Comparison of ENCODE assay signal across 1 cellular context in the genomic region with DNA sequence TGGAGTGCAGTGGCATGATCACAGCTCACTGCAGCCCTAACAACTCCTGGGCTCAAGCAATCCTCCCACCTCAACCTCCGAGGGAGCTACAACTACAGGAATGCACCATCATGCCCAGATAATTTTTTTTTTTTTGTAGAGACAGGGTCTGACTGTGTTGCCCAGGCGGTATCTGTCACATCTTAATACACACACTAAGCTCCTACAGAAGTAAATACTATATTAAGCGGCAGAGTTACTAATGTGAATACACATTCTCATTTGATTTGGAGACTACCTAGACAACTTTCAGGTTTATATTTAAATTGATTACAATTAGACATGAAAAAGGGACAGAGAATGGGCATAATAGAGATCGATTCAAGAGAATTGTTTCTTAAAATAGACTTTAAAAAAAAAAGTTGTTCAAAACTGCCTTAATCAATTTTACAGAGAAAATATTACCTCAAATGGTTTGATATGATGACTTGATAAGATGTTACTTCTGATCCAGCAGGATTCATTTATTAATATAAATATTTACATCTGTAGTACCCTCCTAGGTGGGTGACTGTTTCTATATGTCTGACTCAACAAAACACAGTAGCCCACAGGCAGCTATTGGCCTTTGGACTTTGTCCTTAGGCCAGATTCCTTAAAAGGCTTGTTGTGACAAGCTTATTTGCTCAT.
TF ChIP-seq lines count a peak whose summit lies in the region.

No MANE protein-coding gene starts in this region.

TF ChIP-seq in GM23338, 12 proteins besides CTCF, POLR2A, EP300 and RAD21:
- TF ChIP-seq, protein P1, sequence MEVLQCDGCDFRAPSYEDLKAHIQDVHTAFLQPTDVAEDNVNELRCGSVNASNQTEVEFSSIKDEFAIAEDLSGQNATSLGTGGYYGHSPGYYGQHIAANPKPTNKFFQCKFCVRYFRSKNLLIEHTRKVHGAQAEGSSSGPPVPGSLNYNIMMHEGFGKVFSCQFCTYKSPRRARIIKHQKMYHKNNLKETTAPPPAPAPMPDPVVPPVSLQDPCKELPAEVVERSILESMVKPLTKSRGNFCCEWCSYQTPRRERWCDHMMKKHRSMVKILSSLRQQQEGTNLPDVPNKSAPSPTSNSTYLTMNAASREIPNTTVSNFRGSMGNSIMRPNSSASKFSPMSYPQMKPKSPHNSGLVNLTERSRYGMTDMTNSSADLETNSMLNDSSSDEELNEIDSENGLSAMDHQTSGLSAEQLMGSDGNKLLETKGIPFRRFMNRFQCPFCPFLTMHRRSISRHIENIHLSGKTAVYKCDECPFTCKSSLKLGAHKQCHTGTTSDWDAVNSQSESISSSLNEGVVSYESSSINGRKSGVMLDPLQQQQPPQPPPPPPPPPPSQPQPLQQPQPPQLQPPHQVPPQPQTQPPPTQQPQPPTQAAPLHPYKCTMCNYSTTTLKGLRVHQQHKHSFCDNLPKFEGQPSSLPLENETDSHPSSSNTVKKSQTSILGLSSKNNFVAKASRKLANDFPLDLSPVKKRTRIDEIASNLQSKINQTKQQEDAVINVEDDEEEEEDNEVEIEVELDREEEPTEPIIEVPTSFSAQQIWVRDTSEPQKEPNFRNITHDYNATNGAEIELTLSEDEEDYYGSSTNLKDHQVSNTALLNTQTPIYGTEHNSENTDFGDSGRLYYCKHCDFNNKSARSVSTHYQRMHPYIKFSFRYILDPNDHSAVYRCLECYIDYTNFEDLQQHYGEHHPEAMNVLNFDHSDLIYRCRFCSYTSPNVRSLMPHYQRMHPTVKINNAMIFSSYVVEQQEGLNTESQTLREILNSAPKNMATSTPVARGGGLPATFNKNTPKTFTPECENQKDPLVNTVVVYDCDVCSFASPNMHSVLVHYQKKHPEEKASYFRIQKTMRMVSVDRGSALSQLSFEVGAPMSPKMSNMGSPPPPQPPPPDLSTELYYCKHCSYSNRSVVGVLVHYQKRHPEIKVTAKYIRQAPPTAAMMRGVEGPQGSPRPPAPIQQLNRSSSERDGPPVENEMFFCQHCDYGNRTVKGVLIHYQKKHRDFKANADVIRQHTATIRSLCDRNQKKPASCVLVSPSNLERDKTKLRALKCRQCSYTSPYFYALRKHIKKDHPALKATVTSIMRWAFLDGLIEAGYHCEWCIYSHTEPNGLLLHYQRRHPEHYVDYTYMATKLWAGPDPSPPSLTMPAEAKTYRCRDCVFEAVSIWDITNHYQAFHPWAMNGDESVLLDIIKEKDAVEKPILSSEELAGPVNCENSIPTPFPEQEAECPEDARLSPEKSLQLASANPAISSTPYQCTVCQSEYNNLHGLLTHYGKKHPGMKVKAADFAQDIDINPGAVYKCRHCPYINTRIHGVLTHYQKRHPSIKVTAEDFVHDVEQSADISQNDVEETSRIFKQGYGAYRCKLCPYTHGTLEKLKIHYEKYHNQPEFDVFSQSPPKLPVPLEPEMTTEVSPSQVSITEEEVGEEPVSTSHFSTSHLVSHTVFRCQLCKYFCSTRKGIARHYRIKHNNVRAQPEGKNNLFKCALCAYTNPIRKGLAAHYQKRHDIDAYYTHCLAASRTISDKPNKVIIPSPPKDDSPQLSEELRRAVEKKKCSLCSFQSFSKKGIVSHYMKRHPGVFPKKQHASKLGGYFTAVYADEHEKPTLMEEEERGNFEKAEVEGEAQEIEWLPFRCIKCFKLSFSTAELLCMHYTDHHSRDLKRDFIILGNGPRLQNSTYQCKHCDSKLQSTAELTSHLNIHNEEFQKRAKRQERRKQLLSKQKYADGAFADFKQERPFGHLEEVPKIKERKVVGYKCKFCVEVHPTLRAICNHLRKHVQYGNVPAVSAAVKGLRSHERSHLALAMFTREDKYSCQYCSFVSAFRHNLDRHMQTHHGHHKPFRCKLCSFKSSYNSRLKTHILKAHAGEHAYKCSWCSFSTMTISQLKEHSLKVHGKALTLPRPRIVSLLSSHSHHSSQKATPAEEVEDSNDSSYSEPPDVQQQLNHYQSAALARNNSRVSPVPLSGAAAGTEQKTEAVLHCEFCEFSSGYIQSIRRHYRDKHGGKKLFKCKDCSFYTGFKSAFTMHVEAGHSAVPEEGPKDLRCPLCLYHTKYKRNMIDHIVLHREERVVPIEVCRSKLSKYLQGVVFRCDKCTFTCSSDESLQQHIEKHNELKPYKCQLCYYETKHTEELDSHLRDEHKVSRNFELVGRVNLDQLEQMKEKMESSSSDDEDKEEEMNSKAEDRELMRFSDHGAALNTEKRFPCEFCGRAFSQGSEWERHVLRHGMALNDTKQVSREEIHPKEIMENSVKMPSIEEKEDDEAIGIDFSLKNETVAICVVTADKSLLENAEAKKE (CRISPR knock-in tag; IDR thresholded peaks at IDR 0.05): no peak
- TF ChIP-seq ZNF114 (CRISPR knock-in tag; IDR thresholded peaks at IDR 0.05) (no peak), CREB1 (CRISPR knock-in tag; IDR thresholded peaks at IDR 0.05; ENCODE audit: low read depth) (no peak), NANOG (IDR thresholded peaks at IDR 0.05; ENCODE audit: borderline replicate concordance) (no peak), ZNF331 (CRISPR knock-in tag; IDR thresholded peaks at IDR 0.05; ENCODE audit: low read depth) (no peak), EZH2phosphoT487 (IDR thresholded peaks at IDR 0.05; ENCODE audit: unreplicated experiment) (no peak), EZH2 (IDR thresholded peaks at IDR 0.05; ENCODE audit: low read depth, unreplicated experiment) (no peak), STAT1 (IDR thresholded peaks at IDR 0.05; ENCODE audit: unreplicated experiment) (no peak), JUNB (IDR thresholded peaks at IDR 0.05; ENCODE audit: unreplicated experiment) (no peak), POLR2AphosphoS5 (IDR thresholded peaks at IDR 0.05; ENCODE audit: low read depth) (no peak)
- TF ChIP-seq, protein P2, sequence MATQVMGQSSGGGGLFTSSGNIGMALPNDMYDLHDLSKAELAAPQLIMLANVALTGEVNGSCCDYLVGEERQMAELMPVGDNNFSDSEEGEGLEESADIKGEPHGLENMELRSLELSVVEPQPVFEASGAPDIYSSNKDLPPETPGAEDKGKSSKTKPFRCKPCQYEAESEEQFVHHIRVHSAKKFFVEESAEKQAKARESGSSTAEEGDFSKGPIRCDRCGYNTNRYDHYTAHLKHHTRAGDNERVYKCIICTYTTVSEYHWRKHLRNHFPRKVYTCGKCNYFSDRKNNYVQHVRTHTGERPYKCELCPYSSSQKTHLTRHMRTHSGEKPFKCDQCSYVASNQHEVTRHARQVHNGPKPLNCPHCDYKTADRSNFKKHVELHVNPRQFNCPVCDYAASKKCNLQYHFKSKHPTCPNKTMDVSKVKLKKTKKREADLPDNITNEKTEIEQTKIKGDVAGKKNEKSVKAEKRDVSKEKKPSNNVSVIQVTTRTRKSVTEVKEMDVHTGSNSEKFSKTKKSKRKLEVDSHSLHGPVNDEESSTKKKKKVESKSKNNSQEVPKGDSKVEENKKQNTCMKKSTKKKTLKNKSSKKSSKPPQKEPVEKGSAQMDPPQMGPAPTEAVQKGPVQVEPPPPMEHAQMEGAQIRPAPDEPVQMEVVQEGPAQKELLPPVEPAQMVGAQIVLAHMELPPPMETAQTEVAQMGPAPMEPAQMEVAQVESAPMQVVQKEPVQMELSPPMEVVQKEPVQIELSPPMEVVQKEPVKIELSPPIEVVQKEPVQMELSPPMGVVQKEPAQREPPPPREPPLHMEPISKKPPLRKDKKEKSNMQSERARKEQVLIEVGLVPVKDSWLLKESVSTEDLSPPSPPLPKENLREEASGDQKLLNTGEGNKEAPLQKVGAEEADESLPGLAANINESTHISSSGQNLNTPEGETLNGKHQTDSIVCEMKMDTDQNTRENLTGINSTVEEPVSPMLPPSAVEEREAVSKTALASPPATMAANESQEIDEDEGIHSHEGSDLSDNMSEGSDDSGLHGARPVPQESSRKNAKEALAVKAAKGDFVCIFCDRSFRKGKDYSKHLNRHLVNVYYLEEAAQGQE (IDR thresholded peaks at IDR 0.05; ENCODE audit: unreplicated experiment): no peak
- TF ChIP-seq, protein P3, sequence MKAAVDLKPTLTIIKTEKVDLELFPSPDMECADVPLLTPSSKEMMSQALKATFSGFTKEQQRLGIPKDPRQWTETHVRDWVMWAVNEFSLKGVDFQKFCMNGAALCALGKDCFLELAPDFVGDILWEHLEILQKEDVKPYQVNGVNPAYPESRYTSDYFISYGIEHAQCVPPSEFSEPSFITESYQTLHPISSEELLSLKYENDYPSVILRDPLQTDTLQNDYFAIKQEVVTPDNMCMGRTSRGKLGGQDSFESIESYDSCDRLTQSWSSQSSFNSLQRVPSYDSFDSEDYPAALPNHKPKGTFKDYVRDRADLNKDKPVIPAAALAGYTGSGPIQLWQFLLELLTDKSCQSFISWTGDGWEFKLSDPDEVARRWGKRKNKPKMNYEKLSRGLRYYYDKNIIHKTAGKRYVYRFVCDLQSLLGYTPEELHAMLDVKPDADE (IDR thresholded peaks at IDR 0.05): no peak
